ENCODE assay signal across 22 cellular contexts in genomic region chr3:145133281-145133680, GRCh38.
"Had no signal": no experiment of that assay in that cellular context is flagged by ENCODE, and none has a peak within 500 bp of the region (broad histone marks: within the 10 kb centered on the region; RNA-seq: fewer than 3 reads in every experiment).

No MANE protein-coding gene starts in this region.

- FAIRE-seq: HTR-8/SVneo, K562 had no signal

- H3K4me3 ChIP-seq: K562 had no signal

- DNase-seq: Kasumi-1; MV-4-11; NCI-H1048; NCI-H1105; NCI-H1417; NCI-H1436 treated with DMSO at 0.1 percent for 48 hours; NCI-H1694; NCI-H187 treated with DMSO at 0.1 percent for 48 hours; NCI-H2029 treated with DMSO at 0.1 percent for 48 hours; NCI-H2171 treated with DMSO at 0.1 percent for 48 hours; NCI-H345; NCI-H446 treated with DMSO at 0.1 percent for 48 hours; NCI-H510A treated with DMSO at 0.1 percent for 48 hours; NK-92 treated with Interleukin-12 subunit alpha and Interleukin-12 subunit beta, amount 100 ng/mL, for 24 hours; PC-3; SHP77; SK-N-SH; SW 1271; T-cell had no signal

- ATAC-seq: K562, Panc1, PC-3, T-cell had no signal
